ENCODE assay signal across 9 cellular contexts in the genomic region with DNA sequence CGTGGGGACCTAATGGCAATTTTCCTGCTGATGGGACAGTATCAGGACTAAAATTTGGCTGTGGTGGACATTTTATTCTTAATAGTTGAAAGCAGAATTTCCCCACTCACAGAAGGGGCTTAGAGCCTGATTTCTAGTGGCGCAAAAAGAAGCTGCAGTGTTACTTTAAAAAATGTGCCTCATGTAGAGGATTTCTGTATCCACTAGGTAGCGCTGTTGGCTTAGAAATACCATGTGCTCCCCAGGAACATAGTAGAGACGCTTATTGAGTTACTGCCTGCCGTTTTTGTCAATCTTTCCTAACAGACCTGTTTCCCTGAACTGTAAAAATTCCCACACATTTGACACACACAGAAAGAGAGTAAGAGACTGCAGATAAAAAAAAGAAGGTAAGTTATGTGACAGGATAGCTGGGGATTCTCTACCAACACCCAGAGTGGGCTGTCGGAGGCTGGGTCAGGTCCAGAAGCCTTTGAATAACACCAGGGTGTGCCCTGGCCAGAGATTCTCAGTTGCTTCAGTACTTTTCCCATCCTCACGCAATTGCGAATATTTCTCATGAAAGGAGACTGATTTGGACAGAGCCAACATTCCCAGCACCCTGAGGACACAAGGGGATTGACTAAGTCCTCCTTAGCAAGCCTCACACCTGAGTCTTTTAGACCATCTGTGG.
A peak's percentile ranks its signal among the peaks of the same experiment; 100 is the strongest.
DNase-seq lines count a peak whose midpoint lies in the region; ATAC-seq, FAIRE-seq and TF ChIP-seq lines count a peak whose summit lies in the region.
"Had no signal": no experiment of that assay in that cellular context is flagged by ENCODE, and none has a peak within 500 bp of the region (broad histone marks: within the 10 kb centered on the region; RNA-seq: fewer than 3 reads in every experiment).

No MANE protein-coding gene starts in this region.

- no peak overlapping the region for H3K4me3 ChIP-seq in A549
- no peak overlapping the region for H3K4me3 ChIP-seq in WERI-Rb-1 (ENCODE audit: low read depth, low read length)
- H3K4me3 ChIP-seq in fibroblast of lung (replicated peaks in 1 of 4; ENCODE audit: control extremely low read depth in 1 of 4, insufficient read depth in 1 of 4, low read depth in 3 of 4, low read length in 4 of 4), result no peak overlapping the region
- no peak overlapping the region for H3K4me3 ChIP-seq in neural progenitor cell

- CTCF ChIA-PET in A549 (lab: Yijun Ruan, JAX), result interaction anchor here (0.7 to 3.9 kb wide), 7 partner anchors 14 to 204 kb away, joined by 3 to 15 read pairs (median 7); no protein-coding TSS in a partner anchor

- no peak for TF ChIP-seq POLR2A in A549 (IDR thresholded peaks at IDR 0.05; ENCODE audit: low read length)

- H3K4me3 Mint-ChIP-seq in neural progenitor cell, result no peak overlapping the region
- H3K4me3 Mint-ChIP-seq: nephron had no signal

- H2AFZ ChIP-seq in fibroblast of lung (ENCODE audit: low read length) (no peak overlapping the region), neural progenitor cell (replicated peaks) (no peak overlapping the region)

- 13% methylated on average over 8 of the region's 8 CpGs for WGBS in A549 (ENCODE audit: missing lambda C conversion rate)

- peak; percentile 15 to 66 for DNase-seq in A549 (ENCODE audit: low read depth in 1 of 2, low spot score in 1 of 2)
- DNase-seq in GM04503 (ENCODE audit: low read depth), result peak; percentile 10
- peak; percentile 51 for DNase-seq in NCI-H2171 treated with DMSO at 0.1 percent for 48 hours (lab: John Stamatoyannopoulos, UW)
- peak; percentile 22 for DNase-seq in WERI-Rb-1
- DNase-seq in fibroblast of lung (ENCODE audit: low read depth in 2 of 2), result peak; percentile 30 to 61
- DNase-seq in neural progenitor cell (ENCODE audit: low spot score), result peak; percentile 54

- H3K36me3 ChIP-seq in WERI-Rb-1 (no peaks in the 10 kb centered on the region), fibroblast of lung (ENCODE audit: control insufficient read depth, insufficient read depth, low read length) (no peaks in the 10 kb centered on the region), neural progenitor cell (no peaks in the 10 kb centered on the region)

- no peaks in the 10 kb centered on the region for H3K4me1 Mint-ChIP-seq in neural progenitor cell
- H3K4me1 Mint-ChIP-seq: nephron had no signal

- TF ChIP-seq EP300 in A549 (IDR thresholded peaks at IDR 0.05), result no peak

- ATAC-seq in A549, result peak; percentile 88 to 94; a peak in 5 of 6 replicates
- ATAC-seq in HG02884 (IDR thresholded peaks at IDR 0.05; ENCODE audit: unreplicated experiment), result peak; percentile 72
- no peak for ATAC-seq in HG03460 (IDR thresholded peaks at IDR 0.05; ENCODE audit: unreplicated experiment)

- H3K4me1 ChIP-seq in A549 (no peaks in the 10 kb centered on the region), fibroblast of lung (ENCODE audit: control insufficient read depth, extremely low read depth, insufficient read depth, low read length) (no peaks in the 10 kb centered on the region), neural progenitor cell (no peaks in the 10 kb centered on the region)

- no peaks in the 10 kb centered on the region for H3F3A ChIP-seq in neural progenitor cell (ENCODE audit: low read depth)

- H4K20me1 ChIP-seq in fibroblast of lung (ENCODE audit: control insufficient read depth, extremely low read depth, insufficient read depth, low read length) (no peaks in the 10 kb centered on the region), neural progenitor cell (ENCODE audit: low read depth) (no peaks in the 10 kb centered on the region)

- H3K27ac Mint-ChIP-seq in neural progenitor cell, result no peak overlapping the region
- H3K27ac Mint-ChIP-seq: nephron had no signal

- H3K79me2 ChIP-seq in fibroblast of lung (ENCODE audit: control insufficient read depth, insufficient read depth, low read length), result no peaks in the 10 kb centered on the region
- no peaks in the 10 kb centered on the region for H3K79me2 ChIP-seq in neural progenitor cell (ENCODE audit: low read depth)

- peak overlapping the region; percentile 55 for H3K4me2 ChIP-seq in A549
- H3K4me2 ChIP-seq in fibroblast of lung (ENCODE audit: extremely low read depth, insufficient read depth, low read length), result peak overlapping the region; percentile 3
- H3K4me2 ChIP-seq in neural progenitor cell, result no peak overlapping the region

- peak; percentile 74 to 83 for TF ChIP-seq RAD21 in A549 (conservative IDR thresholded peaks at IDR 0.05 in 1 of 2, IDR thresholded peaks at IDR 0.05 in 1 of 2)

- H3K9me3 Mint-ChIP-seq in neural progenitor cell, result peaks cover 9% of the 10 kb centered on the region

- TF ChIP-seq CTCF in A549 (IDR thresholded peaks at IDR 0.05) (peak; percentile 54), WERI-Rb-1 (IDR thresholded peaks at IDR 0.05; ENCODE audit: low read depth, low read length) (peak; percentile 63), fibroblast of lung (conservative IDR thresholded peaks at IDR 0.05 in 1 of 2, IDR thresholded peaks at IDR 0.05 in 1 of 2; ENCODE audit: low read depth in 1 of 2, low read length in 2 of 2) (peak; percentile 54 to 62), neural progenitor cell (IDR thresholded peaks at IDR 0.05) (peak; percentile 62)

- peaks cover 4% of the 10 kb centered on the region for H3K27me3 Mint-ChIP-seq in neural progenitor cell (ENCODE audit: insufficient read depth, low read depth)

- no peak for FAIRE-seq in A549 (lab: Jason Lieb, UNC)

- H3K9ac ChIP-seq in fibroblast of lung (ENCODE audit: insufficient read depth, low read length) (no peak overlapping the region), neural progenitor cell (no peak overlapping the region)

- POLR2A ChIA-PET in A549 (lab: Yijun Ruan, JAX), result no interaction called here

- no peaks in the 10 kb centered on the region for H3K36me3 Mint-ChIP-seq in neural progenitor cell

- H3K9me3 ChIP-seq in A549 (no peaks in the 10 kb centered on the region), WERI-Rb-1 (ENCODE audit: severe bottlenecking) (no peaks in the 10 kb centered on the region), fibroblast of lung (ENCODE audit: control insufficient read depth, insufficient read depth, low read depth, low read length) (no peaks in the 10 kb centered on the region), neural progenitor cell (ENCODE audit: low read depth) (peaks cover 5% of the 10 kb centered on the region)

- peaks cover 48% of the 10 kb centered on the region for H3K27me3 ChIP-seq in WERI-Rb-1 (ENCODE audit: insufficient read depth, low read depth, severe bottlenecking)
- H3K27me3 ChIP-seq in fibroblast of lung (ENCODE audit: control insufficient read depth, insufficient read depth, low read length), result no peaks in the 10 kb centered on the region
- H3K27me3 ChIP-seq in neural progenitor cell, result no peaks in the 10 kb centered on the region

- H3K27ac ChIP-seq in A549 (no peak overlapping the region), WERI-Rb-1 (no peak overlapping the region), fibroblast of lung (ENCODE audit: insufficient read depth, low read length) (no peak overlapping the region), neural progenitor cell (no peak overlapping the region)

TF ChIP-seq in A549, 52 proteins besides CTCF, POLR2A, EP300 and RAD21:
- peak; percentile 46; the same call in 2 of the 3 replicates for TF ChIP-seq SMC3 (IDR thresholded peaks at IDR 0.05)
- TF ChIP-seq, protein P1, sequence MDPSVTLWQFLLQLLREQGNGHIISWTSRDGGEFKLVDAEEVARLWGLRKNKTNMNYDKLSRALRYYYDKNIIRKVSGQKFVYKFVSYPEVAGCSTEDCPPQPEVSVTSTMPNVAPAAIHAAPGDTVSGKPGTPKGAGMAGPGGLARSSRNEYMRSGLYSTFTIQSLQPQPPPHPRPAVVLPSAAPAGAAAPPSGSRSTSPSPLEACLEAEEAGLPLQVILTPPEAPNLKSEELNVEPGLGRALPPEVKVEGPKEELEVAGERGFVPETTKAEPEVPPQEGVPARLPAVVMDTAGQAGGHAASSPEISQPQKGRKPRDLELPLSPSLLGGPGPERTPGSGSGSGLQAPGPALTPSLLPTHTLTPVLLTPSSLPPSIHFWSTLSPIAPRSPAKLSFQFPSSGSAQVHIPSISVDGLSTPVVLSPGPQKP (IDR thresholded peaks at IDR 0.05; ENCODE audit: low read depth, low read length), result no peak
- TF ChIP-seq ESRRA (IDR thresholded peaks at IDR 0.05; ENCODE audit: borderline replicate concordance, low read length), result no peak
